In genomic region chr7:128523226-128523939, GRCh38 we compare ENCODE assay signal across 8 cellular contexts. TPM values are rescaled to one million over a fixed set of nuclear protein-coding genes. Genes with fewer than 3 reads are reported as not detected.
DNase-seq lines count a peak whose midpoint lies in the region; ATAC-seq, FAIRE-seq and TF ChIP-seq lines count a peak whose summit lies in the region.
"Not testable (repeated sequence)": the region's sequence is repeated elsewhere in the genome, so short reads cannot be mapped to it uniquely, and the experiment has no call there.

No MANE protein-coding gene starts in this region.

- H3K27me3 Mint-ChIP-seq in T-helper 2 cell treated with Interferon-gamma antibody and Interleukin-4, amounts not matched to agents 5 μg/mL and 100 μg/mL, for 36 hours (ENCODE audit: low read depth); memory B cell: not testable (repeated sequence)

- not testable (repeated sequence) for H3K27ac Mint-ChIP-seq in T-helper 2 cell treated with Interferon-gamma antibody and Interleukin-4, amounts not matched to agents 5 μg/mL and 100 μg/mL, for 36 hours
- peak overlapping the region; percentile 20 for H3K27ac Mint-ChIP-seq in memory B cell

- H3K4me1 Mint-ChIP-seq in T-helper 2 cell treated with Interferon-gamma antibody and Interleukin-4, amounts not matched to agents 5 μg/mL and 100 μg/mL, for 36 hours (ENCODE audit: low read depth); memory B cell: not testable (repeated sequence)

- not testable (repeated sequence) for H3K4me3 ChIP-seq in epithelial cell of proximal tubule (ENCODE audit: low read depth, low read length)

- FAIRE-seq in H54 (lab: Jason Lieb, UNC) = peak; percentile 11

- not testable (repeated sequence) for TF ChIP-seq CTCF in epithelial cell of proximal tubule (conservative IDR thresholded peaks at IDR 0.05; ENCODE audit: low read depth, low read length)

- DNase-seq in A172 (ENCODE audit: low spot score) (peak; percentile 82), H54 (ENCODE audit: insufficient read length, low spot score) (peak; percentile 25), NCI-H2196 treated with DMSO at 0.1 percent for 48 hours (lab: John Stamatoyannopoulos, UW; ENCODE audit: unreplicated experiment) (peak; percentile 28), epithelial cell of proximal tubule (ENCODE audit: low read depth) (peak; percentile 41), memory B cell (ENCODE audit: low spot score in 2 of 2) (peak; percentile 27 to 36)
- DNase-seq in T-helper 2 cell treated with Interferon-gamma antibody and Interleukin-4, amounts not matched to agents 5 μg/mL and 100 μg/mL, for 36 hours (ENCODE audit: low spot score) = peak; percentile 41
- DNase-seq in activated effector memory CD4-positive, alpha-beta T cell treated with Interleukin-2 at 50 U/mL for 16 hours = peak; percentile 78
- peak; percentile 68 to 70 for DNase-seq in stimulated activated CD4-positive, alpha-beta T cell treated with anti-CD3 and anti-CD28 coated beads, Interleukin-2, amount 100 ng/mL, for 48 hours

- not testable (repeated sequence) for H3K9me3 Mint-ChIP-seq in T-helper 2 cell treated with Interferon-gamma antibody and Interleukin-4, amounts not matched to agents 5 μg/mL and 100 μg/mL, for 36 hours; memory B cell

- H3K36me3 Mint-ChIP-seq in T-helper 2 cell treated with Interferon-gamma antibody and Interleukin-4, amounts not matched to agents 5 μg/mL and 100 μg/mL, for 36 hours (ENCODE audit: low read depth); memory B cell: not testable (repeated sequence)

- TF ChIP-seq POLR2A in H54 (IDR thresholded peaks at IDR 0.05; ENCODE audit: low read depth, low read length) = not testable (repeated sequence)

- ATAC-seq in memory B cell (ENCODE audit: low read depth) = peak; percentile 77

- H3K4me3 Mint-ChIP-seq in T-helper 2 cell treated with Interferon-gamma antibody and Interleukin-4, amounts not matched to agents 5 μg/mL and 100 μg/mL, for 36 hours; memory B cell: not testable (repeated sequence)

RNA-seq across cellular contexts. Expression of gene METTL2B, which starts 46.8 kb away (rescaled TPM):
- 37.6 and 46.4 TPM in 2 replicates for total RNA-seq in A172 (2014; rRNA removed; shearing (Covaris generic))
- total RNA-seq in epithelial cell of proximal tubule = 39.6 and 39.9 TPM in 2 replicates

Comparison
In these comparisons a context has a peak if more than half of its experiments do, and no peak if none do; other contexts are left out.
1. DNase-seq: peak in every context shown above with its lines; median percentile 82 in A172; 78 in activated effector memory CD4-positive, alpha-beta T cell treated with Interleukin-2 at 50 U/mL for 16 hours; 69 in stimulated activated CD4-positive, alpha-beta T cell treated with anti-CD3 and anti-CD28 coated beads, Interleukin-2, amount 100 ng/mL, for 48 hours; 41 in T-helper 2 cell treated with Interferon-gamma antibody and Interleukin-4, amounts not matched to agents 5 μg/mL and 100 μg/mL, for 36 hours; 41 in epithelial cell of proximal tubule; 32 in memory B cell; 28 in NCI-H2196 treated with DMSO at 0.1 percent for 48 hours; 25 in H54.